In the genomic region with DNA sequence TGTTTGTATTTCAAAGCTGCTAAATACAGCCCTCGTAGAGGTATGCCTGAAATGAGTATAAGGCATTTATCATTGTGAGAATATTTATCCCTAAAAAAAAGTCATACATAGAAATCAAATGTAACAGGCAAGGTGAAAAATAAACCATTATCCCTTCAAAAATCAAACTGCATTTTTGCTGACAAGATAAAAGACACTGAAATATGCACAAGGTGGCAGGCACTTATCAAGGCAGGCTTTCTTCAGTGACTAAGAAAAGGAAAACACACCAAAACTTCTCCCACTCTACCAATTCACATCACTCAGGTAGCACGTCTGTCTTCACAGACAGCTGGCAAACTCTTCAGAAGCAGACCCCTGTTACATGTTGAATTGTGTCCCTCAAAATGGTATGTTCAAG, we compare ENCODE assay signal across 27 cellular contexts.
"Had no signal": no experiment of that assay in that cellular context is flagged by ENCODE, and none has a peak within 500 bp of the region (broad histone marks: within the 10 kb centered on the region; RNA-seq: fewer than 3 reads in every experiment).

No MANE protein-coding gene starts in this region.

- DNase-seq: colonic mucosa; cortex of kidney; effector CD8-positive, alpha-beta T cell; effector memory CD8-positive, alpha-beta T cell; endodermal cell; erythroblast; esophagus squamous epithelium; foreskin fibroblast; foreskin melanocyte; gastrocnemius medialis; glutamatergic neuron; heart right ventricle; hippocampal formation; left cardiac atrium; left lung; left ventricle myocardium superior; lower lobe of right lung; mesenchymal stem cell; mucosa of descending colon; naive B cell had no signal

- FAIRE-seq: endometrium, islet of Langerhans, keratinocyte had no signal

- H3K4me3 Mint-ChIP-seq: dendritic cell treated with granulocyte-macrophage colony-stimulating factor and Interleukin-4, amounts not matched to agents 40 ng/mL and 50 ng/mL, for 4 days; effector memory CD8-positive, alpha-beta T cell; endodermal cell; mesothelial cell of epicardium; naive B cell had no signal

- H3K27me3 Mint-ChIP-seq: dendritic cell treated with granulocyte-macrophage colony-stimulating factor and Interleukin-4, amounts not matched to agents 40 ng/mL and 50 ng/mL, for 4 days had no signal

- H3K9me3 ChIP-seq: colonic mucosa, gastrocnemius medialis, mucosa of descending colon had no signal

- H3K4me1 Mint-ChIP-seq: naive B cell had no signal

- H3K4me1 ChIP-seq: colonic mucosa, esophagus squamous epithelium, gastrocnemius medialis, left lung, lower lobe of right lung had no signal

- H3K36me3 ChIP-seq: colonic mucosa, esophagus squamous epithelium, gastrocnemius medialis, left lung, lower lobe of right lung had no signal

- H3K27ac Mint-ChIP-seq: dendritic cell treated with granulocyte-macrophage colony-stimulating factor and Interleukin-4, amounts not matched to agents 40 ng/mL and 50 ng/mL, for 4 days; effector memory CD8-positive, alpha-beta T cell; endodermal cell; mesothelial cell of epicardium; naive B cell had no signal

- H3K4me3 ChIP-seq: colonic mucosa, esophagus squamous epithelium, gastrocnemius medialis, heart right ventricle, left lung, lower lobe of right lung, mucosa of descending colon had no signal

- ATAC-seq: effector memory CD8-positive, alpha-beta T cell; esophagus mucosa; gastrocnemius medialis; heart right ventricle; left cardiac atrium; left lung; left ventricle myocardium superior; lower lobe of right lung; mucosa of descending colon had no signal

- H3K27ac ChIP-seq: colonic mucosa, epithelial cell of prostate, esophagus squamous epithelium, gastrocnemius medialis, heart right ventricle, left lung, lower lobe of right lung had no signal

- H3K27me3 ChIP-seq: colonic mucosa, esophagus squamous epithelium, gastrocnemius medialis, heart right ventricle, left lung had no signal
